In the genomic region with DNA sequence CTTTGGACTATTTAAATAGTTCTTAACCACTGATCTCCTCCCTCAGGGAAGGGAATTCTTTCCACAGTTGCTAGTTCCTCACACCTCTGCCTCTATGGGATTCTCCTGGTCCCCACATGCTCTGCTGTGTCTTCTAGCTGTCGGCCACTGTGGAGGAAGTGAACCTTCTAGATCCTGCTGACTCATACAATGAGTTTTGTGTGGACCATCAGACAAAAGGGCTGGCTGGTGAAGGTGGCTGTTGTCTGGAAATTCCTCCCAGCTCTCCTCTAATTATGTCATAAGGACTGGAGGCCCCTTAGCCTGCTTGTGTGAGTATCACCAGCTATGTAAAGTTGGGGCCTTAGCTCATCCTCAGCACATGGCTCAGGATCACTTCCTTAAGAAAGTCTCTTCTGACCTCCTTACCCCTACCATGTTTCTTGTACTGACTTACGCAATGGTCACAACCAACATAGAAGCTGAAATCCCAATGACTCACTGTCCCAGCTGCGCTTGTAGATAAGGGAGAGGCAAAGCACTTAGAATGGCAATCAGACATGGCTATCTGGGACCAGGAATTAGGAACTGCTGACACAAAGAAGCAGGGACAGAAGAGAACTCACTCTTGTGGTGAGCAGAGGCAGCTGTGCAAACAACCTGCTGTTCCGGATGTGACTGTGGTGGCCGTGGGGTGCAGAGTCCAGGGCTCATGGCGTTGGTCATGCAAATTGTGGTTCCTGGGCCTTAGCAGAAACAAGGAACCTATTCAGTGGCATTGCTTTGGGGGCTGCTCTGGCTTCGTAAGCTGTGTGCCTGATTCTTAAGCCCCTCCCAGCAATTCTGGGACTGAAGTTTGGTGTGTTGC, we compare ENCODE assay signal across 8 cellular contexts. TPM values are rescaled to one million over a fixed set of nuclear protein-coding genes. Genes with fewer than 3 reads are reported as not detected.
DNase-seq lines count a peak whose midpoint lies in the region; ATAC-seq and TF ChIP-seq lines count a peak whose summit lies in the region.

No MANE protein-coding gene starts in this region.

- 58 to 62% methylated on average over 7 of the region's 7 CpGs for WGBS in heart right ventricle, 2 donors
- WGBS in sigmoid colon, 2 donors, result 9 to 32% methylated on average over 7 of the region's 7 CpGs

- TF ChIP-seq POLR2A in NB4 (IDR thresholded peaks at IDR 0.05; ENCODE audit: extremely low read depth, insufficient read length), result peak; percentile 21
- TF ChIP-seq POLR2A in sigmoid colon (IDR thresholded peaks at IDR 0.05), result no peak

- POLR2A ChIA-PET in activated B cell treated with CpG ODN at 0.5 μM for 24 hours (lab: Charles Lee), result interaction anchor here (0.8 to 5.7 kb wide), 19 partner anchors 16 to 220 kb away, joined by 3 to 105 read pairs (median 5); a partner anchor contains a TSS

- DNase-seq in NK-92 treated with Interleukin-12 subunit alpha and Interleukin-12 subunit beta, amount 100 ng/mL, for 24 hours (lab: John Stamatoyannopoulos, UW), result peak; percentile 50
- DNase-seq in NK-92 (lab: John Stamatoyannopoulos, UW; ENCODE audit: unreplicated experiment) (no peak), NB4 (ENCODE audit: low read depth) (peak; percentile 100), activated B cell treated with CpG ODN at 0.5 μM for 24 hours (peak; percentile 65), heart right ventricle (peak; percentile 55 to 73), sigmoid colon (peak; percentile 80), COLO829 (ENCODE audit: low spot score) (no peak)

- no peaks in the 10 kb centered on the region for H3K9me3 Mint-ChIP-seq in activated B cell treated with CpG ODN at 0.5 μM for 24 hours

- H3K4me1 Mint-ChIP-seq in activated B cell treated with CpG ODN at 0.5 μM for 24 hours, result peaks cover 73% of the 10 kb centered on the region

- H3K27me3 Mint-ChIP-seq in activated B cell treated with CpG ODN at 0.5 μM for 24 hours, result no peaks in the 10 kb centered on the region

- intact Hi-C loops in activated B cell treated with CpG ODN at 0.5 μM for 24 hours (cut with micrococcal nuclease) (loop anchor here (1.0 to 10.0 kb wide), 6 partner anchors 14 to 1725 kb away; a partner anchor contains a TSS), heart right ventricle (cut with DNase I) (no loop called here), sigmoid colon (cut with DNase I) (no loop called here)

- H3K9me3 ChIP-seq in heart right ventricle (no peaks in the 10 kb centered on the region), sigmoid colon (no peaks in the 10 kb centered on the region)

- peaks cover 2% of the 10 kb centered on the region for H3K36me3 Mint-ChIP-seq in activated B cell treated with CpG ODN at 0.5 μM for 24 hours (ENCODE audit: low read depth)

- peak overlapping the region; percentile 33 for H3K4me3 Mint-ChIP-seq in activated B cell treated with CpG ODN at 0.5 μM for 24 hours

- TF ChIP-seq CTCF in NB4 (IDR thresholded peaks at IDR 0.05; ENCODE audit: low read depth, low read length) (no peak), activated B cell treated with CpG ODN at 0.5 μM for 24 hours (IDR thresholded peaks at IDR 0.05) (no peak), heart right ventricle (IDR thresholded peaks at IDR 0.05) (no peak), sigmoid colon (IDR thresholded peaks at IDR 0.05) (no peak)

- H3K4me3 ChIP-seq in NB4 (ENCODE audit: low read depth, low read length) (no peak overlapping the region), heart right ventricle (no peak overlapping the region), sigmoid colon (no peak overlapping the region)

- H3K4me1 ChIP-seq in heart right ventricle (peaks cover 0 to 63% (median 10%) of the 10 kb centered on the region in 9 donors), sigmoid colon (peaks cover 0 to 5% (median 0%) of the 10 kb centered on the region in 4 donors)

- H3K36me3 ChIP-seq in heart right ventricle, result no peaks in the 10 kb centered on the region
- H3K36me3 ChIP-seq in sigmoid colon, result no peaks in the 10 kb centered on the region

- peak; percentile 74 for ATAC-seq in HG02759 (IDR thresholded peaks at IDR 0.05; ENCODE audit: unreplicated experiment)
- ATAC-seq in activated B cell treated with CpG ODN at 0.5 μM for 24 hours (ENCODE audit: low read depth), result peak; percentile 73
- ATAC-seq in heart right ventricle, result peak; percentile 78 to 94 (median 90)

- H3K27me3 ChIP-seq in heart right ventricle, result no peaks in the 10 kb centered on the region
- no peaks in the 10 kb centered on the region for H3K27me3 ChIP-seq in sigmoid colon

- H3K27ac ChIP-seq in heart right ventricle, result peak overlapping the region; percentile 30 to 87 (median 64)
- H3K27ac ChIP-seq in sigmoid colon, result peak overlapping the region; percentile 23 to 61 (median 55)

- H3K27ac Mint-ChIP-seq in activated B cell treated with CpG ODN at 0.5 μM for 24 hours, result peak overlapping the region; percentile 95

- TF ChIP-seq EP300 in sigmoid colon (IDR thresholded peaks at IDR 0.05), result peak in 1 of 4 donors; percentile 10

- CTCF ChIA-PET in activated B cell treated with CpG ODN at 0.5 μM for 24 hours (lab: Charles Lee), result interaction anchor here (1.0 to 4.4 kb wide), 11 partner anchors 19 to 506 kb away, joined by 3 to 18 read pairs (median 6); no protein-coding TSS in a partner anchor

RNA-seq across cellular contexts. Expression of a gene that starts 2.5 kb away (rescaled TPM):
- total RNA-seq in activated B cell treated with CpG ODN at 0.5 μM for 24 hours, result 13.9 and 20.3 TPM in 2 replicates
- total RNA-seq in heart right ventricle, result under 1 TPM in 7 of 10 donors, not detected in 3; 0.02 to 0.82 (median 0.26) TPM
- polyA plus RNA-seq in heart right ventricle, result under 1 TPM in 1 of 2 donors, not detected in 1; under 0.01 TPM
- under 1 TPM in 2 of 4 donors, not detected in 2; under 0.01 to 0.28 TPM for total RNA-seq in sigmoid colon
- polyA plus RNA-seq in sigmoid colon, result 1 to 10 TPM in 2 of 3 donors, under 1 TPM in 1; 0.60 to 2.1 (median 1.4) TPM

Comparison
In these comparisons a context has a peak if more than half of its experiments do, and no peak if none do; other contexts are left out.
1. DNase-seq: peak in NK-92 treated with Interleukin-12 subunit alpha and Interleukin-12 subunit beta, amount 100 ng/mL, for 24 hours (single experiment), NB4 (single experiment), activated B cell treated with CpG ODN at 0.5 μM for 24 hours (single experiment), heart right ventricle (2 of 2) and sigmoid colon (single experiment); none in NK-92 (single experiment) and COLO829 (single experiment).
2. Peak in every context shown above with its lines, with median percentiles within 50 percentile points of each other: ATAC-seq.